1 cellular context compared by ENCODE assay signal in genomic region chr15:87619161-87619960, GRCh38.
TF ChIP-seq lines count a peak whose summit lies in the region.

No MANE protein-coding gene starts in this region.

TF ChIP-seq in K562, 482 proteins besides CTCF, POLR2A, EP300 and RAD21 (continued from another document and continues in another):
- TF ChIP-seq ZNF655 (CRISPR knock-in tag; IDR thresholded peaks at IDR 0.05) (no peak), RBM14 (IDR thresholded peaks at IDR 0.05; ENCODE audit: borderline replicate concordance, insufficient read depth, low read depth, low read length) (no peak), ZFP91 (CRISPR knock-in tag; IDR thresholded peaks at IDR 0.05) (no peak), THRB (CRISPR knock-in tag; conservative IDR thresholded peaks at IDR 0.05) (no peak), MCM3 (IDR thresholded peaks at IDR 0.05) (no peak), DLX4 (CRISPR knock-in tag; IDR thresholded peaks at IDR 0.05) (no peak), XRCC3 (IDR thresholded peaks at IDR 0.05) (no peak), ATF3 (IDR thresholded peaks at IDR 0.05) (peak; percentile 52; the same call in 1 of the 2 replicates), ATF3 (CRISPR knock-in tag; conservative IDR thresholded peaks at IDR 0.05) (no peak), TFAM (CRISPR knock-in tag; conservative IDR thresholded peaks at IDR 0.05) (no peak), ERF (CRISPR knock-in tag; IDR thresholded peaks at IDR 0.05) (no peak), ZNF175 (CRISPR knock-in tag; IDR thresholded peaks at IDR 0.05; ENCODE audit: low read depth) (no peak), TEAD1 (CRISPR knock-in tag; IDR thresholded peaks at IDR 0.05) (no peak), MAFK (IDR thresholded peaks at IDR 0.05; ENCODE audit: low read length) (no peak; the same call in 1 of the 2 replicates), SMARCC2 (IDR thresholded peaks at IDR 0.05; ENCODE audit: low read depth) (peak; percentile 68; the same call in 1 of the 2 replicates), ZNF398 (CRISPR knock-in tag; IDR thresholded peaks at IDR 0.05) (no peak), ESRRB (CRISPR knock-in tag; IDR thresholded peaks at IDR 0.05; ENCODE audit: borderline replicate concordance) (no peak), PHB2 (IDR thresholded peaks at IDR 0.05; ENCODE audit: low read depth) (no peak), FOXJ2 (tag; IDR thresholded peaks at IDR 0.05) (peak; percentile 77), ZNF583 (CRISPR knock-in tag; IDR thresholded peaks at IDR 0.05) (no peak), MAFF (IDR thresholded peaks at IDR 0.05; ENCODE audit: low read length) (peak; percentile 46; the same call in 1 of the 2 replicates), ZBTB1 (CRISPR knock-in tag; IDR thresholded peaks at IDR 0.05; ENCODE audit: borderline replicate concordance, low read depth) (no peak), ZNF395 (CRISPR knock-in tag; IDR thresholded peaks at IDR 0.05) (peak; percentile 46; the same call in 1 of the 2 replicates), TAF1 (IDR thresholded peaks at IDR 0.05; ENCODE audit: control insufficient read depth, extremely low read depth, insufficient read depth, low read length, severe bottlenecking) (no peak), SMAD1 (IDR thresholded peaks at IDR 0.05; ENCODE audit: low read depth, low read length, partially characterized antibody) (no peak), BRD4 (IDR thresholded peaks at IDR 0.05) (no peak), NFIC (IDR thresholded peaks at IDR 0.05) (peak; percentile 26; the same call in 1 of the 2 replicates), PBX2 (CRISPR knock-in tag; IDR thresholded peaks at IDR 0.05; ENCODE audit: low read depth) (no peak), PBX2 (tag; conservative IDR thresholded peaks at IDR 0.05; ENCODE audit: low read depth) (no peak), ATF7 (IDR thresholded peaks at IDR 0.05) (peak; percentile 37; the same call in 1 of the 2 replicates), TAF7 (tag; IDR thresholded peaks at IDR 0.05) (no peak), ZNF41 (CRISPR knock-in tag; conservative IDR thresholded peaks at IDR 0.05) (no peak), SNRNP70 (optimal IDR thresholded peaks at IDR 0.05; ENCODE audit: low read depth, low read length) (no peak), POLR2AphosphoS5 (IDR thresholded peaks at IDR 0.05; ENCODE audit: control insufficient read depth, insufficient read depth, low read depth, low read length) (peak; percentile 59; the same call in 1 of the 2 replicates), NFATC3 (IDR thresholded peaks at IDR 0.05) (peak; percentile 74), ZFPM2 (CRISPR knock-in tag; IDR thresholded peaks at IDR 0.05) (no peak), NR2C2 (CRISPR knock-in tag; IDR thresholded peaks at IDR 0.05) (no peak), NR2C2 (tag; IDR thresholded peaks at IDR 0.05) (peak; percentile 72), SOX6 (IDR thresholded peaks at IDR 0.05) (no peak), CBFA2T3 (IDR thresholded peaks at IDR 0.05) (peak; percentile 86), ZKSCAN1 (IDR thresholded peaks at IDR 0.05; ENCODE audit: low read depth, low read length) (0 out of 2 replicates have a peak, but pooled peaks have one; percentile 28), ZMIZ1 (IDR thresholded peaks at IDR 0.05; ENCODE audit: low read depth in 2 of 2, low read length in 2 of 2) (no peak), E2F8 (IDR thresholded peaks at IDR 0.05; ENCODE audit: low read depth, partially characterized antibody) (no peak), ZZZ3 (IDR thresholded peaks at IDR 0.05) (no peak), CBX3 (IDR thresholded peaks at IDR 0.05; ENCODE audit: borderline replicate concordance in 1 of 2, low read length in 2 of 2) (no peak; a peak in 1 of 3 replicates), ZFP1 (CRISPR knock-in tag; IDR thresholded peaks at IDR 0.05) (no peak), SRSF3 (IDR thresholded peaks at IDR 0.05; ENCODE audit: insufficient read depth, low read length) (no peak), HES1 (IDR thresholded peaks at IDR 0.05; ENCODE audit: low read depth) (no peak), ZNF232 (CRISPR knock-in tag; IDR thresholded peaks at IDR 0.05) (no peak), SMAD3 (CRISPR knock-in tag; conservative IDR thresholded peaks at IDR 0.05) (no peak), SMARCE1 (IDR thresholded peaks at IDR 0.05) (peak; percentile 79)
